Comparison of ENCODE assay signal across 8 cellular contexts in genomic region chr2:234483568-234484251, GRCh38. TPM values are rescaled to one million over a fixed set of nuclear protein-coding genes. Genes with fewer than 3 reads are reported as not detected.
A peak's percentile ranks its signal among the peaks of the same experiment; 100 is the strongest.
DNase-seq lines count a peak whose midpoint lies in the region; ATAC-seq and TF ChIP-seq lines count a peak whose summit lies in the region.

No MANE protein-coding gene starts in this region.

- H3F3A ChIP-seq in Loucy (ENCODE audit: low read depth): peaks cover 2% of the 10 kb centered on the region; the same call in 1 of the 2 replicates

- no peaks in the 10 kb centered on the region for H3K27me3 ChIP-seq in Loucy (ENCODE audit: insufficient read depth, low read length, poor library complexity, severe bottlenecking)
- no peaks in the 10 kb centered on the region for H3K27me3 ChIP-seq in thymus (ENCODE audit: control insufficient read depth, insufficient read depth)

- peak overlapping the region; percentile 70 for H3K4me2 ChIP-seq in Loucy (ENCODE audit: low read depth, low read length, poor library complexity, severe bottlenecking)

- peak overlapping the region; percentile 80 for H3K27ac ChIP-seq in thymus (ENCODE audit: low read depth)
- no peak overlapping the region for H3K27ac ChIP-seq in RWPE1

- H3K36me3 ChIP-seq in Loucy (ENCODE audit: insufficient read depth, low read length): no peaks in the 10 kb centered on the region
- peaks cover 17% of the 10 kb centered on the region for H3K36me3 ChIP-seq in thymus (ENCODE audit: control insufficient read depth, insufficient read depth)

- ATAC-seq in GM19395 (IDR thresholded peaks at IDR 0.05; ENCODE audit: unreplicated experiment) (peak; percentile 74), HG02588 (IDR thresholded peaks at IDR 0.05; ENCODE audit: unreplicated experiment) (no peak)

- no peaks in the 10 kb centered on the region for H4K20me1 ChIP-seq in Loucy (ENCODE audit: insufficient read depth, low read length, poor library complexity, severe bottlenecking)

- no peak for DNase-seq in AG09309 (ENCODE audit: low read depth)
- DNase-seq in activated T-cell treated with anti-CD3 and anti-CD28 coated beads for 1 hour (ENCODE audit: low read depth): peak; percentile 61
- peak; percentile 12 for DNase-seq in kidney tubule cell (ENCODE audit: low spot score)
- no peak for DNase-seq in RWPE1 (ENCODE audit: low spot score)

- no peak overlapping the region for H2AFZ ChIP-seq in Loucy (ENCODE audit: low read length)

- no peak overlapping the region for H3K4me3 ChIP-seq in AG09309 (ENCODE audit: control insufficient read depth, low read depth, low read length)
- peak overlapping the region; percentile 35 for H3K4me3 ChIP-seq in Loucy (ENCODE audit: low read length, poor library complexity, severe bottlenecking)
- H3K4me3 ChIP-seq in thymus (ENCODE audit: low read length): peak overlapping the region; percentile 20

- TF ChIP-seq CTCF in AG09309 (IDR thresholded peaks at IDR 0.05; ENCODE audit: control insufficient read depth, insufficient read depth, low read depth, low read length, missing control alignments): peak; percentile 16
- TF ChIP-seq CTCF in Loucy (conservative IDR thresholded peaks at IDR 0.05; ENCODE audit: low read length): peak; percentile 76
- no peak for TF ChIP-seq CTCF in RWPE1 (conservative IDR thresholded peaks at IDR 0.05; ENCODE audit: low read depth)

- no peaks in the 10 kb centered on the region for H3K79me2 ChIP-seq in Loucy (ENCODE audit: insufficient read depth, low read length)

- no peaks in the 10 kb centered on the region for H3K9me2 ChIP-seq in Loucy (replicated peaks; ENCODE audit: low read depth, low read length)

- no peak overlapping the region for H3K9ac ChIP-seq in Loucy (ENCODE audit: low read depth, low read length, poor library complexity, severe bottlenecking)

- 4% methylated on average over 9 of the region's 9 CpGs for WGBS in thymus

- POLR2A ChIA-PET in RWPE1 (lab: Yijun Ruan, JAX; ENCODE audit: low non-redundant PET): no interaction called here

- no peaks in the 10 kb centered on the region for H3K9me3 ChIP-seq in Loucy (ENCODE audit: insufficient read depth, low read depth, low read length)
- peaks cover 2% of the 10 kb centered on the region for H3K9me3 ChIP-seq in thymus (ENCODE audit: control insufficient read depth)

- CTCF ChIA-PET in RWPE1 (lab: Yijun Ruan, JAX): interaction anchor here (0.6 kb wide), 1 partner anchor 633 kb away, joined by 4 read pairs; no protein-coding TSS in a partner anchor

- peaks cover 38% of the 10 kb centered on the region for H3K4me1 ChIP-seq in Loucy (ENCODE audit: insufficient read depth, low read length, poor library complexity, severe bottlenecking)
- peaks cover 34% of the 10 kb centered on the region for H3K4me1 ChIP-seq in thymus (ENCODE audit: control insufficient read depth, insufficient read depth, low read length)

RNA-seq across cellular contexts. Expression of gene ARL4C, which starts 13.2 kb away (rescaled TPM):
- 59.9 TPM for polyA plus RNA-seq in thymus

Comparison
In these comparisons a context has a peak if more than half of its experiments do, and no peak if none do; other contexts are left out.
1. DNase-seq: peak in activated T-cell treated with anti-CD3 and anti-CD28 coated beads for 1 hour (single experiment) and kidney tubule cell (single experiment); none in AG09309 (single experiment) and RWPE1 (single experiment).